In the genomic region with DNA sequence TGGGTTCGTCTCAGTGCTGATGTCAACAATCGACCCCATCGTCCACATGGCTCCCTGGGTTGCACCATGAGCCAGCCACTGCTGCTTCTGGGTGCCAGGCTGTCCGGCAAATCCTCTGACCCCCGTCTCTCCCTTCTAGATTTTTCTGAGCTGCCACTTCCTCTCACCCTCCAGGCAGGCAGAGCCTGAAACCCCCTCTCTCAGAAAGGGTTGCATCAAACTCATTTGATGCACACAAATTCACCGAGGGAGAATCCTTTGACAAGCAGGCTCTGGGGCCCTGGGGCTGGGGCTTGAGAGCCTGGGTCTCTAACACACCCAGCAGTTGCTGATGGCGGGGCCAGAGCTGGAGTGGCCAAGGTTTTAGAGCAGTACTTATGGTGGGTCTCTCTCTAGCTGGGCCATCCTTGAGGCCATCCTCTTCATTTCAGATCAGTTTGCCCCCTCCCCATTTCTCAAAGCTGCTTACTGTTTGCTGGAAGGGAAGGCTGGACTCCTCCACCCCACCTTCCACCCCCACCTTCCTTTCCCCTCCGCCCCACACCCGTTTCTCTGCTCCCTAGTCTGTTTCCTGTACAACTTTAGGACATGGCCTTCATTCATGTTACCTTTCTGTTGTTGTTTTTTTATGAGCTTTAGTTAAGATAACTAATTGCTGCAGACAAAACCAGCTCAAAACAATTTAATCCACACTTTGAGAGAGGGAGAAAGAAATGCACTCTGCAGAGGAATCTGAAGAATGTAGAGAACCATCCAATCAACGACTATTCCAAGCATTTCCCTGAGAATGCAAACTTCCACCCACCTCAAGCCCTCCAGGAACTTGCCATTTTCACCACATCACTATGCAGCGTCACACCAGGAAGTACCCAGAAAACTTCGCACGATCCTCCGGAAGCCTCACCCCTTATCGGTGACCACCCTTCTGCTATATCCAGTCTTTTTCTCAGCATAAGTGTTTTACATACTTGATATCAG, we compare ENCODE assay signal across 9 cellular contexts.
A peak's percentile ranks its signal among the peaks of the same experiment; 100 is the strongest.
DNase-seq lines count a peak whose midpoint lies in the region; ATAC-seq, FAIRE-seq and TF ChIP-seq lines count a peak whose summit lies in the region.
"Had no signal": no experiment of that assay in that cellular context is flagged by ENCODE, and none has a peak within 500 bp of the region (broad histone marks: within the 10 kb centered on the region; RNA-seq: fewer than 3 reads in every experiment).

No MANE protein-coding gene starts in this region.

- H3K9ac ChIP-seq in kidney (ENCODE audit: low read length in 2 of 2): no peak overlapping the region

- H3K4me3 ChIP-seq in CD8-positive, alpha-beta T cell (ENCODE audit: low read depth, low read length): peak overlapping the region; percentile 2
- H3K4me3 ChIP-seq in bronchial epithelial cell (ENCODE audit: low read depth, low read length): no peak overlapping the region
- peak overlapping the region; percentile 43 for H3K4me3 ChIP-seq in naive thymus-derived CD4-positive, alpha-beta T cell (ENCODE audit: low read length)
- H3K4me3 ChIP-seq in kidney (ENCODE audit: low read length in 2 of 2): no peak overlapping the region

- no peaks in the 10 kb centered on the region for H3K9me3 Mint-ChIP-seq in CD8-positive, alpha-beta T cell
- H3K9me3 Mint-ChIP-seq in naive thymus-derived CD4-positive, alpha-beta T cell: peaks cover 0 to 5% (median 0%) of the 10 kb centered on the region in 11 donors

- no peaks in the 10 kb centered on the region for H3K27me3 ChIP-seq in CD8-positive, alpha-beta T cell (ENCODE audit: insufficient read depth, low read length)
- no peaks in the 10 kb centered on the region for H3K27me3 ChIP-seq in bronchial epithelial cell (ENCODE audit: control insufficient read depth, insufficient read depth, low read length)
- H3K27me3 ChIP-seq in naive thymus-derived CD4-positive, alpha-beta T cell (ENCODE audit: control insufficient read depth in 2 of 2, insufficient read depth in 2 of 2, low read length in 2 of 2): no peaks in the 10 kb centered on the region

- no peak for FAIRE-seq in bronchial epithelial cell (lab: Jason Lieb, UNC)
- no peak for FAIRE-seq in kidney (lab: Jason Lieb, UNC)

- CTCF ChIA-PET in CD8-positive, alpha-beta T cell (lab: Charles Lee): interaction anchor here (1.0 to 6.0 kb wide), 11 partner anchors 11 to 292 kb away, joined by 3 to 50 read pairs (median 6); partner anchors contain the start of gene ARL4C
- CTCF ChIA-PET in naive thymus-derived CD4-positive, alpha-beta T cell (lab: Charles Lee): interaction anchor here (0.6 to 3.2 kb wide), 12 partner anchors 19 to 138 kb away, joined by 3 to 15 read pairs (median 4); partner anchors contain the start of gene ARL4C

- H3K27ac ChIP-seq in CD8-positive, alpha-beta T cell (ENCODE audit: low read depth, low read length): peak overlapping the region; percentile 83
- H3K27ac ChIP-seq in naive thymus-derived CD4-positive, alpha-beta T cell (ENCODE audit: low read depth, low read length): peak overlapping the region; percentile 93
- H3K27ac ChIP-seq in kidney (ENCODE audit: low read depth in 2 of 2, low read length in 2 of 2): peak overlapping the region in 1 of 2 donors; percentile 37
- H3K27ac ChIP-seq: VCaP had no signal

- DNase-seq in CD8-positive, alpha-beta T cell: peak in 2 of 7 experiments; percentile 27 to 35
- DNase-seq in LHCN-M2 (ENCODE audit: low read depth) (peak; percentile 43), bronchial epithelial cell (ENCODE audit: low read depth) (peak; percentile 50), KG1 (lab: John Stamatoyannopoulos, UW) (no peak), kidney (no peak), DMS153 treated with DMSO at 0.1 percent for 48 hours (lab: John Stamatoyannopoulos, UW; ENCODE audit: unreplicated experiment) (no peak), occipital lobe (lab: John Stamatoyannopoulos, UW) (no peak)
- DNase-seq in naive thymus-derived CD4-positive, alpha-beta T cell: peak in 5 of 9 donors; percentile 31 to 52 (median 46)

- H3K36me3 Mint-ChIP-seq in CD8-positive, alpha-beta T cell: no peaks in the 10 kb centered on the region
- H3K36me3 Mint-ChIP-seq in naive thymus-derived CD4-positive, alpha-beta T cell: peaks cover 0 to 19% (median 0%) of the 10 kb centered on the region in 5 donors

- no peaks in the 10 kb centered on the region for H3K36me3 ChIP-seq in CD8-positive, alpha-beta T cell (ENCODE audit: insufficient read depth, low read length)
- H3K36me3 ChIP-seq in bronchial epithelial cell (ENCODE audit: control insufficient read depth, insufficient read depth, low read length) (no peaks in the 10 kb centered on the region), kidney (ENCODE audit: control insufficient read depth in 1 of 2, insufficient read depth in 2 of 2, low read length in 2 of 2) (no peaks in the 10 kb centered on the region)
- H3K36me3 ChIP-seq in naive thymus-derived CD4-positive, alpha-beta T cell (ENCODE audit: control insufficient read depth in 2 of 3, insufficient read depth in 3 of 3, low read length in 3 of 3): no peaks in the 10 kb centered on the region

- no peaks in the 10 kb centered on the region for H3K27me3 Mint-ChIP-seq in CD8-positive, alpha-beta T cell (ENCODE audit: low read depth)
- no peaks in the 10 kb centered on the region for H3K27me3 Mint-ChIP-seq in naive thymus-derived CD4-positive, alpha-beta T cell

- peak overlapping the region; percentile 74 for H3K4me3 Mint-ChIP-seq in CD8-positive, alpha-beta T cell
- H3K4me3 Mint-ChIP-seq in naive thymus-derived CD4-positive, alpha-beta T cell: peak overlapping the region; percentile 73 to 87 (median 82)

- no peaks in the 10 kb centered on the region for H3K9me3 ChIP-seq in CD8-positive, alpha-beta T cell (ENCODE audit: low read length)
- no peaks in the 10 kb centered on the region for H3K9me3 ChIP-seq in naive thymus-derived CD4-positive, alpha-beta T cell (ENCODE audit: control insufficient read depth in 2 of 3, low read length in 3 of 3)
- H3K9me3 ChIP-seq in kidney (ENCODE audit: control insufficient read depth in 1 of 2, low read length in 2 of 2): no peaks in the 10 kb centered on the region

- intact Hi-C loops in CD8-positive, alpha-beta T cell (cut with DNase I, micrococcal nuclease): loop anchor here (2.0 to 10.0 kb wide), 4 partner anchors 17 to 433 kb away; no protein-coding TSS in a partner anchor
- intact Hi-C loops in naive thymus-derived CD4-positive, alpha-beta T cell (cut with micrococcal nuclease): loop anchor here (1.0 to 2.0 kb wide), 3 partner anchors 10 to 291 kb away; no protein-coding TSS in a partner anchor
- intact Hi-C loops in kidney (cut with DNase I): no loop called here

- peak overlapping the region; percentile 100 for H3K27ac Mint-ChIP-seq in CD8-positive, alpha-beta T cell
- peak overlapping the region; percentile 97 to 100 (median 100) for H3K27ac Mint-ChIP-seq in naive thymus-derived CD4-positive, alpha-beta T cell

- H3K4me1 Mint-ChIP-seq in CD8-positive, alpha-beta T cell (ENCODE audit: low read depth): peaks cover 90% of the 10 kb centered on the region
- peaks cover 62 to 100% (median 93%) of the 10 kb centered on the region in 7 donors for H3K4me1 Mint-ChIP-seq in naive thymus-derived CD4-positive, alpha-beta T cell

- no peak for TF ChIP-seq CTCF in CD8-positive, alpha-beta T cell (IDR thresholded peaks at IDR 0.05)
- TF ChIP-seq CTCF in bronchial epithelial cell (IDR thresholded peaks at IDR 0.05; ENCODE audit: insufficient read depth, low read length, severe bottlenecking) (no peak), kidney (IDR thresholded peaks at IDR 0.05; ENCODE audit: borderline replicate concordance, extremely low read depth, insufficient read depth) (no peak)

- peaks cover 71% of the 10 kb centered on the region for H3K4me1 ChIP-seq in CD8-positive, alpha-beta T cell (ENCODE audit: insufficient read depth, low read length)
- peaks cover 71 to 77% of the 10 kb centered on the region in 2 donors for H3K4me1 ChIP-seq in naive thymus-derived CD4-positive, alpha-beta T cell (ENCODE audit: control insufficient read depth in 2 of 2, insufficient read depth in 2 of 2, low read length in 2 of 2)
- peaks cover 0 to 3% of the 10 kb centered on the region in 2 donors for H3K4me1 ChIP-seq in kidney (ENCODE audit: control insufficient read depth in 1 of 2, insufficient read depth in 1 of 2, low read depth in 1 of 2, low read length in 2 of 2)

- POLR2A ChIA-PET in CD8-positive, alpha-beta T cell (lab: Charles Lee): interaction anchor here (0.9 to 8.0 kb wide), 13 partner anchors 11 to 395 kb away, joined by 3 to 77 read pairs (median 6); partner anchors contain the start of gene ARL4C
- POLR2A ChIA-PET in naive thymus-derived CD4-positive, alpha-beta T cell (lab: Charles Lee): interaction anchor here (0.6 to 18.5 kb wide), 10 partner anchors 8 to 136 kb away, joined by 3 to 643 read pairs (median 25); partner anchors contain the start of gene ARL4C

- ATAC-seq in CD8-positive, alpha-beta T cell: no peak
- ATAC-seq in naive thymus-derived CD4-positive, alpha-beta T cell: no peak

Comparison
In these comparisons a context has a peak if more than half of its experiments do, and no peak if none do; other contexts are left out.
1. DNase-seq: peak in LHCN-M2 (single experiment), bronchial epithelial cell (single experiment) and naive thymus-derived CD4-positive, alpha-beta T cell (5 of 9); none in KG1 (single experiment), kidney (single experiment), DMS153 treated with DMSO at 0.1 percent for 48 hours (single experiment) and occipital lobe (single experiment).
2. H3K4me3 ChIP-seq: peak in CD8-positive, alpha-beta T cell (single experiment) and naive thymus-derived CD4-positive, alpha-beta T cell (single experiment); none in bronchial epithelial cell (single experiment) and kidney (0 of 2).